ENCODE assay signal across 16 cellular contexts in the genomic region with DNA sequence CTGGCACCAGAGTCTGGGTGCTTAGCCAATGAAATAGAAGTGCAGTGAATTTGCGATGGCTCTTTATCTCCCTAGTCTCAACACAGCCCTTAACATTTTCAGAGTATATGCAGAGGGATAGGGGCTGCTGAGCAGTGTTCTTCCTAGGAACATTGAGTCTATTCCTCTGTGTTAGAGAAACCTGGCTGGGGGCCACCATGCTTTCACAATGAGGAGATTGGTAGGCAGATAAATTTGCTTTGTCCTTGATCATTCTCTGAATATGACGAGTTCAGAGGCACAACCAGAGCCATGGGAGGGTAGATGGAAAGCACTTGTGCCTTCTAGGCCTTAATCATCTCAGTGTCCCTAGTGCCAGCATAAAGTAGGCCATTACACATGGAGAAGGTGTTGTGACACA.
"Had no signal": no experiment of that assay in that cellular context is flagged by ENCODE, and none has a peak within 500 bp of the region (broad histone marks: within the 10 kb centered on the region; RNA-seq: fewer than 3 reads in every experiment).

No MANE protein-coding gene starts in this region.

- H3K27ac Mint-ChIP-seq: activated naive CD4-positive, alpha-beta T cell treated with anti-CD3 and anti-CD28 coated beads, Interleukin-2, amount 50 U/mL, for 24 hours; naive thymus-derived CD8-positive, alpha-beta T cell; progenitor cell of endocrine pancreas; stimulated activated memory B cell treated with anti-CD40 and anti-IgM and Interleukin-4, amounts not matched to agents 10 μg/mL and 1 μg/mL and 100 μg/mL, for 72 hours; WTC11 had no signal

- H3K4me1 Mint-ChIP-seq: activated naive CD4-positive, alpha-beta T cell treated with anti-CD3 and anti-CD28 coated beads, Interleukin-2, amount 50 U/mL, for 24 hours; naive thymus-derived CD8-positive, alpha-beta T cell; stimulated activated memory B cell treated with anti-CD40 and anti-IgM and Interleukin-4, amounts not matched to agents 10 μg/mL and 1 μg/mL and 100 μg/mL, for 72 hours had no signal

- H3K9me3 ChIP-seq: breast epithelium, stomach, uterus had no signal

- ATAC-seq: naive thymus-derived CD8-positive, alpha-beta T cell; stimulated activated memory B cell treated with anti-CD40 and anti-IgM and Interleukin-4, amounts not matched to agents 10 μg/mL and 1 μg/mL and 100 μg/mL, for 72 hours; WTC11 had no signal

- H3K9me3 Mint-ChIP-seq: activated naive CD4-positive, alpha-beta T cell treated with anti-CD3 and anti-CD28 coated beads, Interleukin-2, amount 50 U/mL, for 24 hours; naive thymus-derived CD8-positive, alpha-beta T cell; stimulated activated memory B cell treated with anti-CD40 and anti-IgM and Interleukin-4, amounts not matched to agents 10 μg/mL and 1 μg/mL and 100 μg/mL, for 72 hours had no signal

- H3K4me3 Mint-ChIP-seq: activated naive CD4-positive, alpha-beta T cell treated with anti-CD3 and anti-CD28 coated beads, Interleukin-2, amount 50 U/mL, for 24 hours; naive thymus-derived CD8-positive, alpha-beta T cell; stimulated activated memory B cell treated with anti-CD40 and anti-IgM and Interleukin-4, amounts not matched to agents 10 μg/mL and 1 μg/mL and 100 μg/mL, for 72 hours; WTC11 had no signal

- H3K27me3 ChIP-seq: breast epithelium, stomach, uterus had no signal

- H3K27ac ChIP-seq: breast epithelium, stomach, uterus had no signal

- DNase-seq: activated gamma-delta T cell treated with Interleukin-2 at 50 U/mL for 16 hours; activated T-cell treated with anti-CD3 and anti-CD28 coated beads, Interleukin-2, amount 50 U/mL, for 1 hour; effector CD4-positive, alpha-beta T cell; islet precursor cell; naive thymus-derived CD8-positive, alpha-beta T cell; small intestine; stimulated activated CD4-positive, alpha-beta T cell treated with anti-CD3 and anti-CD28 coated beads, Interleukin-15, amount 100 ng/mL, for 24 hours; stomach; T-helper 9 cell; trophoblast cell; uterus had no signal

- H3K36me3 Mint-ChIP-seq: activated naive CD4-positive, alpha-beta T cell treated with anti-CD3 and anti-CD28 coated beads, Interleukin-2, amount 50 U/mL, for 24 hours; naive thymus-derived CD8-positive, alpha-beta T cell; stimulated activated memory B cell treated with anti-CD40 and anti-IgM and Interleukin-4, amounts not matched to agents 10 μg/mL and 1 μg/mL and 100 μg/mL, for 72 hours; WTC11 had no signal

- H3K4me3 ChIP-seq: breast epithelium, stomach, uterus had no signal

- H3K27me3 Mint-ChIP-seq: activated naive CD4-positive, alpha-beta T cell treated with anti-CD3 and anti-CD28 coated beads, Interleukin-2, amount 50 U/mL, for 24 hours; naive thymus-derived CD8-positive, alpha-beta T cell; progenitor cell of endocrine pancreas; stimulated activated memory B cell treated with anti-CD40 and anti-IgM and Interleukin-4, amounts not matched to agents 10 μg/mL and 1 μg/mL and 100 μg/mL, for 72 hours had no signal

- H3K4me1 ChIP-seq: breast epithelium, uterus had no signal

- H3K36me3 ChIP-seq: breast epithelium, stomach, uterus had no signal
